In the genomic region with DNA sequence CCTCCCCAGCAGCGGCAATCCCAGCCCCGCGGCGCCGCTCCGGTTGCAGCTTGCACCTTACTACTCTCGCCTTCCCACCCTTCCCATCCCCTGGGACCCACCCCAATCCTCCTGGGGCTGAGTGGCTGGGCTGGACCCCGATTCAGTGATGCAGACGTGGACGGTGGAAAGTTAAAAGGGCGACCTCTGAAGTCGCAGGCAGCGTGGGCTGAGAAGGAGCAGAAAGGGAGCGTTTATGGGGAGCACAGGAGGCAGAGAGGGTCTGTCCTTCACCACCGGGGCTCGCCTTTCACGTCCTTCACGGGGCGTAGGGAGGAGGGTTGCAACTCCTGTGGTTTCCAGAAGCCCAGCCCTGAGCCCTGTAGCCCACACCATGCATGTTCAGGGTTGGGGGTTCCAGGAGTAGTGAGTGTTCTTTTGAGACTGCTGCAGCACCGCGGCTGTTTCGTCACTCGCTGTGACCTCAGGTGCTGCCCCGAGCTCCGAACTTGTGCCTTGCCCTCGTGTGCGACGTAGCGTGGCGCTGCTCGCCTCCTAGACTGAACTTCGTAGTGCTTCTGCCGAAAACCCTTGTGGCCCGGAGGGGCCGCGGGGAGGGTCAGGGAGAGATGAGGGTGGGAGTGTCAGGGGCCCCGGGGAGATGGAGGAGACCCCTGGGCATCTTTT, we compare ENCODE assay signal across 10 cellular contexts. TPM values are rescaled to one million over a fixed set of nuclear protein-coding genes. Genes with fewer than 3 reads are reported as not detected.
A peak's percentile ranks its signal among the peaks of the same experiment; 100 is the strongest.
DNase-seq lines count a peak whose midpoint lies in the region; ATAC-seq, FAIRE-seq and TF ChIP-seq lines count a peak whose summit lies in the region.
"Had no signal": no experiment of that assay in that cellular context is flagged by ENCODE, and none has a peak within 500 bp of the region (broad histone marks: within the 10 kb centered on the region; RNA-seq: fewer than 3 reads in every experiment).

No MANE protein-coding gene starts in this region.

- peak overlapping the region; percentile 43 for H3K4me3 Mint-ChIP-seq in activated CD4-positive, alpha-beta T cell treated with anti-CD3 and anti-CD28 coated beads for 36 hours
- peak overlapping the region; percentile 91 for H3K4me3 Mint-ChIP-seq in astrocyte (ENCODE audit: unreplicated experiment)
- H3K4me3 Mint-ChIP-seq in activated naive CD4-positive, alpha-beta T cell treated with anti-CD3 and anti-CD28 coated beads, Interleukin-2, amount 10 ng/mL, durations not matched to agents 7 days and 5 days = no peak overlapping the region
- H3K4me3 Mint-ChIP-seq: CD4-positive, alpha-beta T cell had no signal

- H3K4me3 ChIP-seq in astrocyte (ENCODE audit: insufficient read depth, low read depth, low read length) (peak overlapping the region; percentile 75), kidney epithelial cell (ENCODE audit: low read depth, low read length) (peak overlapping the region; percentile 76), tibial artery (peak overlapping the region; percentile 71 to 74)

- peak; percentile 55 for FAIRE-seq in astrocyte (lab: Jason Lieb, UNC)

- peaks cover 48% of the 10 kb centered on the region for H3K79me2 ChIP-seq in astrocyte (ENCODE audit: insufficient read depth, low read length)

- no peak overlapping the region for H3K27ac Mint-ChIP-seq in activated CD4-positive, alpha-beta T cell treated with anti-CD3 and anti-CD28 coated beads for 36 hours
- H3K27ac Mint-ChIP-seq in astrocyte (ENCODE audit: unreplicated experiment) = no peak overlapping the region
- H3K27ac Mint-ChIP-seq in activated naive CD4-positive, alpha-beta T cell treated with anti-CD3 and anti-CD28 coated beads, Interleukin-2, amount 10 ng/mL, durations not matched to agents 7 days and 5 days = no peak overlapping the region
- H3K27ac Mint-ChIP-seq: CD4-positive, alpha-beta T cell had no signal

- H3K9me3 ChIP-seq in astrocyte (ENCODE audit: insufficient read depth, low read depth, low read length) (no peaks in the 10 kb centered on the region), tibial artery (peaks cover 0 to under 1% (median 0%) of the 10 kb centered on the region in 3 donors)

- H2AFZ ChIP-seq in astrocyte (ENCODE audit: low read depth, low read length) = peak overlapping the region; percentile 34

- intact Hi-C loops in activated CD4-positive, alpha-beta T cell treated with anti-CD3 and anti-CD28 coated beads for 36 hours (cut with DNase I, micrococcal nuclease) = loop anchor here (2.0 to 10.0 kb wide), 7 partner anchors 36 to 308 kb away; no protein-coding TSS in a partner anchor
- intact Hi-C loops in tibial artery (cut with DNase I; ENCODE audit: low total_unique reads) (loop anchor here (2.0 to 10.0 kb wide), 2 partner anchors 148 to 214 kb away; no protein-coding TSS in a partner anchor), posterior vena cava (cut with DNase I) (loop anchor here (10.0 kb wide), 2 partner anchors 168 to 218 kb away; no protein-coding TSS in a partner anchor)

- peaks cover 13% of the 10 kb centered on the region for H3K4me1 Mint-ChIP-seq in activated CD4-positive, alpha-beta T cell treated with anti-CD3 and anti-CD28 coated beads for 36 hours
- peaks cover 14% of the 10 kb centered on the region for H3K4me1 Mint-ChIP-seq in astrocyte (ENCODE audit: low read depth, unreplicated experiment)
- peaks cover 7% of the 10 kb centered on the region for H3K4me1 Mint-ChIP-seq in activated naive CD4-positive, alpha-beta T cell treated with anti-CD3 and anti-CD28 coated beads, Interleukin-2, amount 10 ng/mL, durations not matched to agents 7 days and 5 days

- no peaks in the 10 kb centered on the region for H3K36me3 ChIP-seq in astrocyte (ENCODE audit: insufficient read depth, low read length)
- H3K36me3 ChIP-seq in kidney epithelial cell (ENCODE audit: control insufficient read depth, insufficient read depth, low read length) = no peaks in the 10 kb centered on the region
- no peaks in the 10 kb centered on the region for H3K36me3 ChIP-seq in tibial artery

- H3K9ac ChIP-seq in astrocyte (ENCODE audit: low read length) = peak overlapping the region; percentile 80

- no peaks in the 10 kb centered on the region for H3K9me3 Mint-ChIP-seq in activated CD4-positive, alpha-beta T cell treated with anti-CD3 and anti-CD28 coated beads for 36 hours (ENCODE audit: low read depth)
- peaks cover 4% of the 10 kb centered on the region for H3K9me3 Mint-ChIP-seq in astrocyte (ENCODE audit: unreplicated experiment)
- H3K9me3 Mint-ChIP-seq in activated naive CD4-positive, alpha-beta T cell treated with anti-CD3 and anti-CD28 coated beads, Interleukin-2, amount 10 ng/mL, durations not matched to agents 7 days and 5 days = no peaks in the 10 kb centered on the region
- H3K9me3 Mint-ChIP-seq: CD4-positive, alpha-beta T cell had no signal

- POLR2A ChIA-PET in activated CD4-positive, alpha-beta T cell treated with anti-CD3 and anti-CD28 coated beads for 36 hours (lab: Charles Lee) = no interaction called here

- H4K20me1 ChIP-seq in astrocyte (ENCODE audit: insufficient read depth, low read length) = peaks cover 14% of the 10 kb centered on the region

- CTCF ChIA-PET in activated CD4-positive, alpha-beta T cell treated with anti-CD3 and anti-CD28 coated beads for 36 hours (lab: Charles Lee) = interaction anchor here (0.6 kb wide), 1 partner anchor 214 kb away, joined by 4 read pairs; no protein-coding TSS in a partner anchor
- CTCF ChIA-PET in activated naive CD4-positive, alpha-beta T cell treated with anti-CD3 and anti-CD28 coated beads, Interleukin-2, amount 10 ng/mL, durations not matched to agents 7 days and 5 days (lab: Charles Lee) = no interaction called here

- H3K4me2 ChIP-seq in astrocyte (ENCODE audit: low read length) = peak overlapping the region; percentile 93

- TF ChIP-seq CTCF in astrocyte (IDR thresholded peaks at IDR 0.05; ENCODE audit: insufficient read depth, low read depth, low read length) (no peak), kidney epithelial cell (IDR thresholded peaks at IDR 0.05; ENCODE audit: insufficient read depth, low read length, poor library complexity, severe bottlenecking) (no peak), tibial artery (IDR thresholded peaks at IDR 0.05) (no peak)

- no peaks in the 10 kb centered on the region for H3K36me3 Mint-ChIP-seq in activated CD4-positive, alpha-beta T cell treated with anti-CD3 and anti-CD28 coated beads for 36 hours (ENCODE audit: low read depth)
- no peaks in the 10 kb centered on the region for H3K36me3 Mint-ChIP-seq in astrocyte (ENCODE audit: low read depth, unreplicated experiment)
- no peaks in the 10 kb centered on the region for H3K36me3 Mint-ChIP-seq in activated naive CD4-positive, alpha-beta T cell treated with anti-CD3 and anti-CD28 coated beads, Interleukin-2, amount 10 ng/mL, durations not matched to agents 7 days and 5 days

- H3K27me3 ChIP-seq in astrocyte (ENCODE audit: insufficient read depth, low read length) (no peaks in the 10 kb centered on the region), kidney epithelial cell (ENCODE audit: control insufficient read depth, insufficient read depth, low read length) (no peaks in the 10 kb centered on the region), tibial artery (no peaks in the 10 kb centered on the region)

- DNase-seq in activated CD4-positive, alpha-beta T cell treated with anti-CD3 and anti-CD28 coated beads for 36 hours = peak; percentile 50
- DNase-seq in activated CD4-positive, alpha-beta T cell treated with anti-CD3 and anti-CD28 coated beads, Interleukin-2, amount 50 U/mL, for 4 hours = no peak
- no peak for DNase-seq in astrocyte (ENCODE audit: low read depth)
- DNase-seq in kidney epithelial cell (ENCODE audit: low read depth) = no peak
- peak; percentile 21 to 68 for DNase-seq in tibial artery
- DNase-seq in RKO (ENCODE audit: low spot score) = no peak
- no peak for DNase-seq in posterior vena cava (ENCODE audit: low spot score)
- DNase-seq in activated naive CD4-positive, alpha-beta T cell treated with anti-CD3 and anti-CD28 coated beads, Interleukin-2, amount 10 ng/mL, durations not matched to agents 7 days and 5 days = no peak
- DNase-seq: CD4-positive, alpha-beta T cell; KBM-7 had no signal

- H3K4me1 ChIP-seq in astrocyte (ENCODE audit: insufficient read depth, low read length) = peaks cover 12% of the 10 kb centered on the region
- no peaks in the 10 kb centered on the region for H3K4me1 ChIP-seq in tibial artery

- H3K27ac ChIP-seq in astrocyte (ENCODE audit: low read depth, low read length) (peak overlapping the region; percentile 33), tibial artery (peak overlapping the region; percentile 65 to 84)

- H3K27me3 Mint-ChIP-seq in activated CD4-positive, alpha-beta T cell treated with anti-CD3 and anti-CD28 coated beads for 36 hours = peaks cover 35% of the 10 kb centered on the region
- no peaks in the 10 kb centered on the region for H3K27me3 Mint-ChIP-seq in astrocyte (ENCODE audit: low read depth, unreplicated experiment)
- H3K27me3 Mint-ChIP-seq in activated naive CD4-positive, alpha-beta T cell treated with anti-CD3 and anti-CD28 coated beads, Interleukin-2, amount 10 ng/mL, durations not matched to agents 7 days and 5 days = peaks cover 63% of the 10 kb centered on the region

- no peak for ATAC-seq in activated CD4-positive, alpha-beta T cell treated with anti-CD3 and anti-CD28 coated beads for 36 hours

RNA-seq across cellular contexts. Expression of a gene that starts 1.5 kb away (rescaled TPM):
- total RNA-seq in activated CD4-positive, alpha-beta T cell treated with anti-CD3 and anti-CD28 coated beads for 36 hours = 10 to 100 TPM in 1 of 2 experiments, 1 to 10 TPM in 1; 6.7 to 10.2 TPM
- total RNA-seq in astrocyte (6.6 and 8.1 TPM in 2 replicates), kidney epithelial cell (8.6 and 9.8 TPM in 2 replicates), posterior vena cava (10 to 100 TPM; 11.1 to 12.2 TPM)

Comparison
In these comparisons a context has a peak if more than half of its experiments do, and no peak if none do; other contexts are left out.
1. DNase-seq: peak in activated CD4-positive, alpha-beta T cell treated with anti-CD3 and anti-CD28 coated beads for 36 hours (single experiment) and tibial artery (2 of 2); none in activated CD4-positive, alpha-beta T cell treated with anti-CD3 and anti-CD28 coated beads, Interleukin-2, amount 50 U/mL, for 4 hours (0 of 2), astrocyte (single experiment), kidney epithelial cell (single experiment), RKO (single experiment), posterior vena cava (single experiment) and activated naive CD4-positive, alpha-beta T cell treated with anti-CD3 and anti-CD28 coated beads, Interleukin-2, amount 10 ng/mL, durations not matched to agents 7 days and 5 days (single experiment).
2. Peak in every context shown above with its lines, with median percentiles within 50 percentile points of each other: H3K4me3 ChIP-seq.